10 cellular contexts compared by ENCODE assay signal in genomic region chr21:14877581-14878228, GRCh38.
DNase-seq lines count a peak whose midpoint lies in the region; ATAC-seq and TF ChIP-seq lines count a peak whose summit lies in the region.
"Had no signal": no experiment of that assay in that cellular context is flagged by ENCODE, and none has a peak within 500 bp of the region (broad histone marks: within the 10 kb centered on the region; RNA-seq: fewer than 3 reads in every experiment).

No MANE protein-coding gene starts in this region.

- peak; percentile 43 for ATAC-seq in GM19043 (IDR thresholded peaks at IDR 0.05; ENCODE audit: low read depth, unreplicated experiment)
- ATAC-seq in gastroesophageal sphincter: peak; percentile 24

- DNase-seq in A172 (ENCODE audit: low spot score): peak; percentile 38
- DNase-seq in MV-4-11 (lab: John Stamatoyannopoulos, UW): peak; percentile 8
- no peak for DNase-seq in activated effector memory CD4-positive, alpha-beta T cell treated with anti-CD3 and anti-CD28 coated beads, Interleukin-2, amount 50 U/mL, for 16 hours
- DNase-seq in NCI-H82 treated with DMSO at 0.1 percent for 48 hours (lab: John Stamatoyannopoulos, UW; ENCODE audit: unreplicated experiment): no peak
- no peak for DNase-seq in GM19238 (ENCODE audit: insufficient read length, low spot score)
- DNase-seq in RKO (ENCODE audit: low spot score): no peak
- DNase-seq: NCI-H2171 treated with DMSO at 0.1 percent for 48 hours, upper lobe of left lung had no signal

- no peak overlapping the region for H3K27ac ChIP-seq in gastroesophageal sphincter
- H3K27ac ChIP-seq: upper lobe of left lung had no signal

- TF ChIP-seq CTCF in gastroesophageal sphincter (IDR thresholded peaks at IDR 0.05): no peak

- no peak for TF ChIP-seq EP300 in gastroesophageal sphincter (IDR thresholded peaks at IDR 0.05)

- no peaks in the 10 kb centered on the region for H3K27me3 ChIP-seq in gastroesophageal sphincter
- H3K27me3 ChIP-seq: upper lobe of left lung had no signal

- H3K9me3 ChIP-seq in gastroesophageal sphincter: no peaks in the 10 kb centered on the region
- H3K9me3 ChIP-seq: upper lobe of left lung had no signal

- no peak for TF ChIP-seq POLR2A in gastroesophageal sphincter (IDR thresholded peaks at IDR 0.05)

- WGBS in gastroesophageal sphincter (ENCODE audit: low coverage in 1 of 2), 2 donors: 33 to 60% methylated on average over 2 of the region's 2 CpGs

- no peak overlapping the region for H3K4me3 ChIP-seq in gastroesophageal sphincter
- H3K4me3 ChIP-seq: upper lobe of left lung had no signal

- no peaks in the 10 kb centered on the region for H3K36me3 ChIP-seq in gastroesophageal sphincter
- H3K36me3 ChIP-seq: upper lobe of left lung had no signal

- peaks cover 0 to 23% (median 3%) of the 10 kb centered on the region in 3 donors for H3K4me1 ChIP-seq in gastroesophageal sphincter

Comparison
In these comparisons a context has a peak if more than half of its experiments do, and no peak if none do; other contexts are left out.
1. DNase-seq: peak in A172 (single experiment) and MV-4-11 (single experiment); none in activated effector memory CD4-positive, alpha-beta T cell treated with anti-CD3 and anti-CD28 coated beads, Interleukin-2, amount 50 U/mL, for 16 hours (single experiment), NCI-H82 treated with DMSO at 0.1 percent for 48 hours (single experiment), GM19238 (single experiment) and RKO (single experiment).